ENCODE assay signal across 23 cellular contexts in genomic region chr16:85665929-85666328, GRCh38. TPM values are rescaled to one million over a fixed set of nuclear protein-coding genes. Genes with fewer than 3 reads are reported as not detected.
DNase-seq lines count a peak whose midpoint lies in the region; ATAC-seq and TF ChIP-seq lines count a peak whose summit lies in the region.
"Had no signal": no experiment of that assay in that cellular context is flagged by ENCODE, and none has a peak within 500 bp of the region (broad histone marks: within the 10 kb centered on the region; RNA-seq: fewer than 3 reads in every experiment).

No MANE protein-coding gene starts in this region.

- no peak overlapping the region for H3K4me3 ChIP-seq in right cardiac atrium (ENCODE audit: low read length)
- H3K4me3 ChIP-seq: A549, HAP-1 had no signal

- no peaks in the 10 kb centered on the region for H3K27me3 ChIP-seq in right cardiac atrium (ENCODE audit: control insufficient read depth, insufficient read depth)

- H3K27me3 Mint-ChIP-seq in central memory CD8-positive, alpha-beta T cell, result no peaks in the 10 kb centered on the region
- no peaks in the 10 kb centered on the region for H3K27me3 Mint-ChIP-seq in type B pancreatic cell
- H3K27me3 Mint-ChIP-seq: B cell had no signal

- no peak overlapping the region for H3K4me3 Mint-ChIP-seq in central memory CD8-positive, alpha-beta T cell
- H3K4me3 Mint-ChIP-seq in type B pancreatic cell, result no peak overlapping the region
- H3K4me3 Mint-ChIP-seq: B cell, CD14-positive monocyte had no signal

- H3K27ac ChIP-seq in right cardiac atrium (ENCODE audit: low read length), result no peak overlapping the region
- H3K27ac ChIP-seq: A549, HL-60 had no signal

- no peaks in the 10 kb centered on the region for H3K9me3 Mint-ChIP-seq in central memory CD8-positive, alpha-beta T cell
- no peaks in the 10 kb centered on the region for H3K9me3 Mint-ChIP-seq in type B pancreatic cell
- H3K9me3 Mint-ChIP-seq: CD14-positive monocyte had no signal

- peak overlapping the region; percentile 12 for H3K27ac Mint-ChIP-seq in central memory CD8-positive, alpha-beta T cell (ENCODE audit: low read depth)
- H3K27ac Mint-ChIP-seq in type B pancreatic cell, result peak overlapping the region; percentile 44
- H3K27ac Mint-ChIP-seq: B cell had no signal

- intact Hi-C loops in right cardiac atrium (cut with DNase I) (no loop called here), cardiac septum (cut with DNase I) (no loop called here)

- peaks cover 50% of the 10 kb centered on the region for H3K36me3 Mint-ChIP-seq in central memory CD8-positive, alpha-beta T cell (ENCODE audit: insufficient read depth)
- H3K36me3 Mint-ChIP-seq in type B pancreatic cell, result peaks cover 33% of the 10 kb centered on the region

- H3K4me1 ChIP-seq in right cardiac atrium (ENCODE audit: control insufficient read depth, insufficient read depth, low read length), result no peaks in the 10 kb centered on the region
- H3K4me1 ChIP-seq: A549, HAP-1 had no signal

- ATAC-seq in right cardiac atrium, result no peak
- no peak for ATAC-seq in central memory CD8-positive, alpha-beta T cell (replicated peaks; ENCODE audit: extremely low read depth, poor library complexity, severe bottlenecking)
- ATAC-seq: A549 had no signal

- no peaks in the 10 kb centered on the region for H3K4me1 Mint-ChIP-seq in central memory CD8-positive, alpha-beta T cell
- peaks cover 11% of the 10 kb centered on the region for H3K4me1 Mint-ChIP-seq in type B pancreatic cell (ENCODE audit: unreplicated experiment)
- H3K4me1 Mint-ChIP-seq: B cell, CD14-positive monocyte had no signal

- TF ChIP-seq CTCF in type B pancreatic cell (conservative IDR thresholded peaks at IDR 0.05), result no peak

- DNase-seq in right cardiac atrium (peak in 2 of 3 donors; percentile 40 to 42), cardiac septum (ENCODE audit: low spot score) (no peak), medulla oblongata (ENCODE audit: extremely low spot score) (peak; percentile 32), type B pancreatic cell (ENCODE audit: extremely low spot score, unreplicated experiment) (no peak), NCI-H446 treated with DMSO at 0.1 percent for 48 hours (lab: John Stamatoyannopoulos, UW) (no peak), NCI-H146 (lab: John Stamatoyannopoulos, UW) (no peak)
- no peak for DNase-seq in central memory CD8-positive, alpha-beta T cell (ENCODE audit: low spot score in 2 of 2)
- DNase-seq: GF-D8; KG1; NCI-H1092; NCI-H1436; NCI-H1930; NCI-H226; NCI-H524; NCI-H774; NK-92 treated with Interleukin-12 subunit alpha and Interleukin-12 subunit beta, amount 100 ng/mL, for 24 hours; SIG-M5; SK-N-SH had no signal

- 86% methylated on average over 13 of the region's 13 CpGs for WGBS in right cardiac atrium

- no peaks in the 10 kb centered on the region for H3K9me3 ChIP-seq in right cardiac atrium (ENCODE audit: control insufficient read depth, low read length)
- H3K9me3 ChIP-seq: A549, HAP-1, SK-N-SH had no signal

RNA-seq across cellular contexts. Expression of gene GINS2, which starts 22.8 kb away (rescaled TPM):
- total RNA-seq in right cardiac atrium, result 1 to 10 TPM in 1 of 4 donors, under 1 TPM in 3; 0.33 to 1.1 (median 0.40) TPM
- polyA plus RNA-seq in right cardiac atrium, result 0.23 TPM
- total RNA-seq in cardiac septum, result 0.38 TPM
- 13.7 and 39.9 TPM in 2 replicates for total RNA-seq in type B pancreatic cell (ENCODE audit: low replicate concordance)

RNA-seq across cellular contexts. Expression of gene GSE1, which starts 52.8 kb away (rescaled TPM):
- total RNA-seq in right cardiac atrium, result 10 to 100 TPM; 70.8 to 99.8 (median 92.5) TPM
- polyA plus RNA-seq in right cardiac atrium, result 40.3 TPM
- total RNA-seq in cardiac septum, result 56.4 TPM
- total RNA-seq in type B pancreatic cell (ENCODE audit: low replicate concordance), result 101 and 112 TPM in 2 replicates

Comparison
In these comparisons a context has a peak if more than half of its experiments do, and no peak if none do; other contexts are left out.
1. DNase-seq: peak in right cardiac atrium (2 of 3) and medulla oblongata (single experiment); none in cardiac septum (single experiment), central memory CD8-positive, alpha-beta T cell (0 of 2), type B pancreatic cell (single experiment), NCI-H446 treated with DMSO at 0.1 percent for 48 hours (single experiment) and NCI-H146 (single experiment).